ENCODE assay signal across 9 cellular contexts in genomic region chr6:41372526-41373366, GRCh38. TPM values are rescaled to one million over a fixed set of nuclear protein-coding genes. Genes with fewer than 3 reads are reported as not detected.
A peak's percentile ranks its signal among the peaks of the same experiment; 100 is the strongest.
DNase-seq lines count a peak whose midpoint lies in the region; ATAC-seq and TF ChIP-seq lines count a peak whose summit lies in the region.
"Had no signal": no experiment of that assay in that cellular context is flagged by ENCODE, and none has a peak within 500 bp of the region (broad histone marks: within the 10 kb centered on the region; RNA-seq: fewer than 3 reads in every experiment).

No MANE protein-coding gene starts in this region.

- peaks cover 54% of the 10 kb centered on the region for H3K4me1 Mint-ChIP-seq in osteocyte (ENCODE audit: unreplicated experiment)

- H3K36me3 ChIP-seq in effector memory CD4-positive, alpha-beta T cell (ENCODE audit: control insufficient read depth, insufficient read depth, low read length) = no peaks in the 10 kb centered on the region
- H3K36me3 ChIP-seq in left lung = no peaks in the 10 kb centered on the region

- H3K9me3 ChIP-seq in effector memory CD4-positive, alpha-beta T cell (ENCODE audit: control insufficient read depth, low read length) = no peaks in the 10 kb centered on the region
- no peaks in the 10 kb centered on the region for H3K9me3 ChIP-seq in left lung

- peaks cover 77% of the 10 kb centered on the region for H3K27me3 ChIP-seq in effector memory CD4-positive, alpha-beta T cell (replicated peaks; ENCODE audit: control insufficient read depth, insufficient read depth, low read length, poor library complexity, severe bottlenecking)
- peaks cover 77 to 99% of the 10 kb centered on the region in 2 donors for H3K27me3 ChIP-seq in left lung

- H3K36me3 Mint-ChIP-seq in osteocyte (ENCODE audit: unreplicated experiment) = no peaks in the 10 kb centered on the region

- TF ChIP-seq RAD21 in Ishikawa (IDR thresholded peaks at IDR 0.05; ENCODE audit: low read depth) = no peak

- peaks cover 36% of the 10 kb centered on the region for H3K4me1 ChIP-seq in effector memory CD4-positive, alpha-beta T cell (ENCODE audit: control insufficient read depth, insufficient read depth, low read length, poor library complexity, severe bottlenecking)
- H3K4me1 ChIP-seq in left lung = peaks cover 16 to 32% of the 10 kb centered on the region in 2 donors

- H3K4me3 Mint-ChIP-seq in osteocyte (ENCODE audit: unreplicated experiment) = peak overlapping the region; percentile 64

- intact Hi-C loops in left lung (cut with DNase I) = no loop called here

- no peak for TF ChIP-seq EP300 in Ishikawa (IDR thresholded peaks at IDR 0.05; ENCODE audit: borderline replicate concordance)

- TF ChIP-seq CTCF in osteocyte (IDR thresholded peaks at IDR 0.05) (no peak), left lung (IDR thresholded peaks at IDR 0.05) (no peak)

- DNase-seq in NCI-H146 (lab: John Stamatoyannopoulos, UW) (peak; percentile 60), NCI-H146 treated with DMSO at 0.1 percent for 48 hours (lab: John Stamatoyannopoulos, UW; ENCODE audit: unreplicated experiment) (no peak), osteocyte (ENCODE audit: extremely low spot score, unreplicated experiment) (peak; percentile 85), putamen (ENCODE audit: low spot score) (no peak), left lung (no peak)
- DNase-seq in effector memory CD4-positive, alpha-beta T cell = no peak
- DNase-seq in effector CD8-positive, alpha-beta T cell (lab: John Stamatoyannopoulos, UW) = no peak

- peak overlapping the region; percentile 39 for H3K4me3 ChIP-seq in effector memory CD4-positive, alpha-beta T cell (ENCODE audit: insufficient read depth, low read depth, low read length, poor library complexity, severe bottlenecking)
- peak overlapping the region in 1 of 2 donors; percentile 28 for H3K4me3 ChIP-seq in left lung
- H3K4me3 ChIP-seq: lung had no signal

- H3K27me3 Mint-ChIP-seq in osteocyte (ENCODE audit: unreplicated experiment) = peaks cover 71% of the 10 kb centered on the region

- H3K27ac Mint-ChIP-seq in osteocyte (ENCODE audit: unreplicated experiment) = no peak overlapping the region

- no peak for ATAC-seq in left lung

- no peak overlapping the region for H3K27ac ChIP-seq in effector memory CD4-positive, alpha-beta T cell (ENCODE audit: insufficient read depth, low read length, poor library complexity, severe bottlenecking)
- no peak overlapping the region for H3K27ac ChIP-seq in left lung

- H3K9me3 Mint-ChIP-seq in osteocyte (ENCODE audit: unreplicated experiment) = no peaks in the 10 kb centered on the region

TF ChIP-seq in Ishikawa, 13 proteins besides CTCF, POLR2A, EP300 and RAD21:
- no peak for TF ChIP-seq TAF1 (IDR thresholded peaks at IDR 0.05; ENCODE audit: low read depth)
- no peak for TF ChIP-seq EGR1 (IDR thresholded peaks at IDR 0.05)
- TF ChIP-seq MAX (IDR thresholded peaks at IDR 0.05) = 0 out of 2 replicates have a peak, but pooled peaks have one; percentile 5

RNA-seq across cellular contexts. Expression of gene NCR2, which starts 37.3 kb away (rescaled TPM):
- not detected in 2 replicates for total RNA-seq in osteocyte
- not detected for total RNA-seq in left lung
- total RNA-seq: lung had no signal

Comparison
In these comparisons a context has a peak if more than half of its experiments do, and no peak if none do; other contexts are left out.
1. DNase-seq: peak in NCI-H146 (single experiment) and osteocyte (single experiment); none in NCI-H146 treated with DMSO at 0.1 percent for 48 hours (single experiment), effector memory CD4-positive, alpha-beta T cell (0 of 3), putamen (single experiment), effector CD8-positive, alpha-beta T cell (single experiment) and left lung (0 of 2).